In the genomic region with DNA sequence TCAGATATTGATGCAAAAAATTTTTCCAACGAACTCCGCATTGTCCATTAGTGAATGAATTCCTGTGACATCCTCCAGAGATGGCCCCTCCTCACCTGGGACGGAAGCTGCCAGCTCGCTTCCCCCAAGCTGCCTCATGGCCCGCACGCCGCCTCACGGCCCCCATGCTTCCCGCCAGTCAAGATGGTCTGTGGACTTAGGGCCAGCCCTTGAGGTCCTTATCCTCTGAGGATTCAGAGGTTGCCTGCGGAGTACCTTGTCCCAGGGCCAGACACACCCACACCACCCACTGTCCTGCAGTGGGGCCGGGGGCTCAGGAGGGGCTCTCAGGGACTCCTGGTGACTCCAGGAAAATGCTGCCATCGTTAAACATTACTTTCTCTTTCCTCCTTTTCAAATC, we compare ENCODE assay signal across 1 cellular context.
TF ChIP-seq lines count a peak whose summit lies in the region.

No MANE protein-coding gene starts in this region.

TF ChIP-seq in GM23338, 12 proteins besides CTCF, POLR2A, EP300 and RAD21 (continued from another document):
- TF ChIP-seq, protein P1, sequence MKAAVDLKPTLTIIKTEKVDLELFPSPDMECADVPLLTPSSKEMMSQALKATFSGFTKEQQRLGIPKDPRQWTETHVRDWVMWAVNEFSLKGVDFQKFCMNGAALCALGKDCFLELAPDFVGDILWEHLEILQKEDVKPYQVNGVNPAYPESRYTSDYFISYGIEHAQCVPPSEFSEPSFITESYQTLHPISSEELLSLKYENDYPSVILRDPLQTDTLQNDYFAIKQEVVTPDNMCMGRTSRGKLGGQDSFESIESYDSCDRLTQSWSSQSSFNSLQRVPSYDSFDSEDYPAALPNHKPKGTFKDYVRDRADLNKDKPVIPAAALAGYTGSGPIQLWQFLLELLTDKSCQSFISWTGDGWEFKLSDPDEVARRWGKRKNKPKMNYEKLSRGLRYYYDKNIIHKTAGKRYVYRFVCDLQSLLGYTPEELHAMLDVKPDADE (IDR thresholded peaks at IDR 0.05): no peak
- TF ChIP-seq EZH2phosphoT487 (IDR thresholded peaks at IDR 0.05; ENCODE audit: unreplicated experiment): no peak
- TF ChIP-seq REST (IDR thresholded peaks at IDR 0.05; ENCODE audit: unreplicated experiment): no peak
- no peak for TF ChIP-seq POLR2AphosphoS5 (IDR thresholded peaks at IDR 0.05; ENCODE audit: low read depth)
- no peak for TF ChIP-seq NANOG (IDR thresholded peaks at IDR 0.05; ENCODE audit: borderline replicate concordance)
- no peak for TF ChIP-seq CREB1 (CRISPR knock-in tag; IDR thresholded peaks at IDR 0.05; ENCODE audit: low read depth)
- TF ChIP-seq JUNB (IDR thresholded peaks at IDR 0.05; ENCODE audit: unreplicated experiment): no peak
- no peak for TF ChIP-seq ZNF331 (CRISPR knock-in tag; IDR thresholded peaks at IDR 0.05; ENCODE audit: low read depth)
